In genomic region chr2:100818003-100818605, GRCh38 we compare ENCODE assay signal across 8 cellular contexts. TPM values are rescaled to one million over a fixed set of nuclear protein-coding genes. Genes with fewer than 3 reads are reported as not detected.
DNase-seq lines count a peak whose midpoint lies in the region; ATAC-seq and TF ChIP-seq lines count a peak whose summit lies in the region.

No MANE protein-coding gene starts in this region.

- H3K27me3 Mint-ChIP-seq in nephron (ENCODE audit: low read depth) = peaks cover 64% of the 10 kb centered on the region
- H3K27me3 Mint-ChIP-seq in CD14-positive monocyte (ENCODE audit: low read depth in 3 of 3) = peaks cover 62 to 85% (median 67%) of the 10 kb centered on the region in 3 donors

- H3K9me3 ChIP-seq in AG04450 (ENCODE audit: control insufficient read depth, insufficient read depth, low read length) (no peaks in the 10 kb centered on the region; the same call in 1 of the 2 replicates), esophagus muscularis mucosa (no peaks in the 10 kb centered on the region)

- WGBS in esophagus muscularis mucosa = 17% methylated on average over 16 of the region's 16 CpGs

- no peak for DNase-seq in AG04450 (ENCODE audit: low read depth, low spot score)
- DNase-seq in esophagus muscularis mucosa (ENCODE audit: extremely low spot score) = no peak
- DNase-seq in NCI-H82 (lab: John Stamatoyannopoulos, UW) = no peak
- DNase-seq in amniotic stem cell (lab: John Stamatoyannopoulos, UW) = no peak
- DNase-seq in CD14-positive monocyte (ENCODE audit: low spot score) = no peak
- no peak for DNase-seq in stimulated activated naive CD4-positive, alpha-beta T cell treated with Interleukin-2 at 50 U/mL for 16 hours (lab: John Stamatoyannopoulos, UW)

- POLR2A ChIA-PET in AG04450 (lab: Yijun Ruan, JAX) = interaction anchor here (1.3 to 1.4 kb wide), 3 partner anchors 40 to 184 kb away, joined by 4 to 12 read pairs (median 5); partner anchors contain the start of gene RPL31

- TF ChIP-seq POLR2A in esophagus muscularis mucosa (IDR thresholded peaks at IDR 0.05; ENCODE audit: low read depth) = no peak

- H3K4me3 Mint-ChIP-seq in nephron (peak overlapping the region; percentile 85 to 89 (median 86)), CD14-positive monocyte (peak overlapping the region in 1 of 2 donors; percentile 79)

- H3K4me1 Mint-ChIP-seq in nephron = peaks cover 42% of the 10 kb centered on the region
- H3K4me1 Mint-ChIP-seq in CD14-positive monocyte = peaks cover 2% of the 10 kb centered on the region

- H3K9me3 Mint-ChIP-seq in nephron (no peaks in the 10 kb centered on the region), CD14-positive monocyte (peaks cover 0 to 8% (median 2%) of the 10 kb centered on the region in 7 donors)

- ATAC-seq in SK-N-SH treated with all-trans-retinoic acid at 6 μM for 48 hours = peak; percentile 50

- peak overlapping the region; percentile 24 to 64 (median 56) for H3K27ac Mint-ChIP-seq in nephron
- no peak overlapping the region for H3K27ac Mint-ChIP-seq in CD14-positive monocyte

- TF ChIP-seq EP300 in esophagus muscularis mucosa (IDR thresholded peaks at IDR 0.05) = no peak

- intact Hi-C loops in esophagus muscularis mucosa (cut with DNase I) (loop anchor here (5.0 kb wide), 1 partner anchor 86 kb away; no protein-coding TSS in a partner anchor), CD14-positive monocyte (cut with micrococcal nuclease) (no loop called here)

- CTCF ChIA-PET in AG04450 (lab: Charles Lee) = interaction anchor here (0.6 to 1.4 kb wide), 5 partner anchors 10 to 211 kb away, joined by 3 to 7 read pairs (median 3); no protein-coding TSS in a partner anchor

- H3K36me3 ChIP-seq in esophagus muscularis mucosa = no peaks in the 10 kb centered on the region

- peak overlapping the region; percentile 84 for H3K4me3 ChIP-seq in AG04450 (ENCODE audit: low read depth, low read length)
- peak overlapping the region; percentile 79 to 83 (median 81) for H3K4me3 ChIP-seq in esophagus muscularis mucosa

- H3K27ac ChIP-seq in AG04450 (ENCODE audit: low read depth, low read length) (peak overlapping the region; percentile 61), esophagus muscularis mucosa (replicated peaks in 1 of 4) (peak overlapping the region; percentile 91 to 97 (median 96))

- no peaks in the 10 kb centered on the region for H3K27me3 ChIP-seq in AG04450 (ENCODE audit: control insufficient read depth, insufficient read depth, low read length)
- H3K27me3 ChIP-seq in esophagus muscularis mucosa = peaks cover 0 to 9% (median 0%) of the 10 kb centered on the region in 4 donors

- H3K36me3 Mint-ChIP-seq in nephron (ENCODE audit: low read depth) (no peaks in the 10 kb centered on the region), CD14-positive monocyte (peaks cover 0 to 2% of the 10 kb centered on the region in 2 donors)

- peaks cover 30 to 66% (median 61%) of the 10 kb centered on the region in 4 donors for H3K4me1 ChIP-seq in esophagus muscularis mucosa

- TF ChIP-seq CTCF in AG04450 (IDR thresholded peaks at IDR 0.05; ENCODE audit: low read depth, low read length) = no peak
- TF ChIP-seq CTCF in esophagus muscularis mucosa (IDR thresholded peaks at IDR 0.05) = no peak
- no peak for TF ChIP-seq CTCF in nephron (IDR thresholded peaks at IDR 0.05; ENCODE audit: unreplicated experiment in 3 of 3)
- no peak for TF ChIP-seq CTCF in CD14-positive monocyte (IDR thresholded peaks at IDR 0.05)

TF ChIP-seq in SK-N-SH treated with all-trans-retinoic acid at 6 μM for 48 hours, 23 proteins besides CTCF, POLR2A, EP300 and RAD21:
- no peak for TF ChIP-seq ESRRG (CRISPR knock-in tag; IDR thresholded peaks at IDR 0.05)
- no peak for TF ChIP-seq CSDC2 (CRISPR knock-in tag; IDR thresholded peaks at IDR 0.05)
- no peak for TF ChIP-seq POU6F1 (CRISPR knock-in tag; IDR thresholded peaks at IDR 0.05; ENCODE audit: borderline replicate concordance, low read depth)
- no peak for TF ChIP-seq CREB5 (CRISPR knock-in tag; IDR thresholded peaks at IDR 0.05; ENCODE audit: low read depth)
- TF ChIP-seq ZNF8 (CRISPR knock-in tag; IDR thresholded peaks at IDR 0.05) = no peak
- no peak for TF ChIP-seq GLIS3 (CRISPR knock-in tag; IDR thresholded peaks at IDR 0.05)

RNA-seq across cellular contexts. Expression of gene NPAS2, which starts 1.8 kb away (rescaled TPM):
- polyA plus RNA-seq in AG04450 (2011; rRNA removed) (13.5 and 19.3 TPM in 2 replicates), CD14-positive monocyte (not detected)
- polyA minus RNA-seq in AG04450 (2011; rRNA and poly(A)+ RNA removed) = 21.5 TPM in 2 replicates
- total RNA-seq in esophagus muscularis mucosa = 10 to 100 TPM; 14.1 to 45.8 (median 28.1) TPM

Comparison
In these comparisons a context has a peak if more than half of its experiments do, and no peak if none do; other contexts are left out.
1. H3K27ac Mint-ChIP-seq: peak in nephron (3 of 3); none in CD14-positive monocyte (0 of 7).
2. RNA of gene NPAS2, which starts 1.8 kb away (polyA plus RNA-seq): 13.5 to 19.3 TPM in AG04450; not detected in CD14-positive monocyte; every median in the first group is over 10 times any median in the second.